ENCODE assay signal across 14 cellular contexts in genomic region chr21:45004481-45005263, GRCh38.
DNase-seq lines count a peak whose midpoint lies in the region; ATAC-seq, FAIRE-seq and TF ChIP-seq lines count a peak whose summit lies in the region.
"Had no signal": no experiment of that assay in that cellular context is flagged by ENCODE, and none has a peak within 500 bp of the region (broad histone marks: within the 10 kb centered on the region; RNA-seq: fewer than 3 reads in every experiment).

No MANE protein-coding gene starts in this region.

- no peak overlapping the region for H3K9ac ChIP-seq in H1 (replicated peaks in 1 of 4; ENCODE audit: extremely low read depth in 1 of 4, low read depth in 3 of 4, low read length in 3 of 4)
- H3K9ac ChIP-seq: parathyroid adenoma had no signal

- no peak overlapping the region for H3K4me3 Mint-ChIP-seq in activated CD8-positive, alpha-beta T cell treated with anti-CD3 and anti-CD28 coated beads for 36 hours
- H3K4me3 Mint-ChIP-seq in activated CD8-positive, alpha-beta T cell treated with anti-CD3 and anti-CD28 coated beads, Interleukin-2, amount 10 ng/mL, durations not matched to agents 7 days and 5 days, result no peak overlapping the region
- H3K4me3 Mint-ChIP-seq: memory B cell had no signal

- no peak overlapping the region for H2BK15ac ChIP-seq in H1 (ENCODE audit: low read length)

- H3K4ac ChIP-seq in H1 (replicated peaks; ENCODE audit: insufficient read length, low read depth, low read length), result no peak overlapping the region

- POLR2A ChIA-PET in activated CD8-positive, alpha-beta T cell treated with anti-CD3 and anti-CD28 coated beads for 36 hours (lab: Charles Lee), result no interaction called here
- POLR2A ChIA-PET in activated CD8-positive, alpha-beta T cell treated with anti-CD3 and anti-CD28 coated beads, Interleukin-2, amount 10 ng/mL, durations not matched to agents 7 days and 5 days (lab: Charles Lee), result no interaction called here
- POLR2A ChIA-PET in H1 (lab: Charles Lee; ENCODE audit: partially characterized antibody), result no interaction called here

- DNase-seq in activated CD8-positive, alpha-beta T cell treated with anti-CD3 and anti-CD28 coated beads for 36 hours, result peak; percentile 65
- DNase-seq in activated CD8-positive, alpha-beta T cell treated with anti-CD3 and anti-CD28 coated beads, Interleukin-2, amount 10 ng/mL, durations not matched to agents 7 days and 5 days, result no peak
- DNase-seq in NB4 (ENCODE audit: low read depth), result peak; percentile 41
- DNase-seq in H1 (ENCODE audit: low read depth in 1 of 2, low spot score in 2 of 2), result no peak
- peak; percentile 36 to 46 for DNase-seq in stimulated activated CD8-positive, alpha-beta memory T cell treated with anti-CD3 and anti-CD28 coated beads, Interleukin-15, amount 100 ng/mL, for 48 hours (ENCODE audit: low read depth in 2 of 2)
- DNase-seq in AG08396 (ENCODE audit: low spot score), result no peak
- no peak for DNase-seq in DMS153 (lab: John Stamatoyannopoulos, UW)
- DNase-seq: activated CD4-positive, CD25-positive, alpha-beta regulatory T cell; effector CD8-positive, alpha-beta T cell; NCI-H345 had no signal

- no peaks in the 10 kb centered on the region for H3K79me2 ChIP-seq in H1 (ENCODE audit: control insufficient read depth in 1 of 2, insufficient read depth in 2 of 2, low read length in 2 of 2)
- H3K79me2 ChIP-seq: parathyroid adenoma had no signal

- H3K4me3 ChIP-seq in NB4 (ENCODE audit: low read depth, low read length) (no peak overlapping the region), H1 (ENCODE audit: extremely low read depth in 1 of 4, insufficient read depth in 2 of 4, low read depth in 3 of 4, low read length in 4 of 4) (no peak overlapping the region)
- H3K4me3 ChIP-seq: upper lobe of left lung had no signal

- H4K20me1 ChIP-seq in H1 (replicated peaks in 1 of 2; ENCODE audit: control insufficient read depth in 1 of 2, insufficient read depth in 2 of 2, low read length in 2 of 2), result no peaks in the 10 kb centered on the region

- intact Hi-C loops in activated CD8-positive, alpha-beta T cell treated with anti-CD3 and anti-CD28 coated beads for 36 hours (cut with micrococcal nuclease), result no loop called here

- peaks cover 4% of the 10 kb centered on the region for H3K9me3 Mint-ChIP-seq in activated CD8-positive, alpha-beta T cell treated with anti-CD3 and anti-CD28 coated beads for 36 hours
- no peaks in the 10 kb centered on the region for H3K9me3 Mint-ChIP-seq in activated CD8-positive, alpha-beta T cell treated with anti-CD3 and anti-CD28 coated beads, Interleukin-2, amount 10 ng/mL, durations not matched to agents 7 days and 5 days (ENCODE audit: insufficient read depth)

- no peaks in the 10 kb centered on the region for H3K36me3 ChIP-seq in H1 (ENCODE audit: control insufficient read depth in 2 of 4, insufficient read depth in 4 of 4, low read length in 3 of 4)
- H3K36me3 ChIP-seq: upper lobe of left lung had no signal

- H3K4me2 ChIP-seq in H1 (ENCODE audit: insufficient read depth in 1 of 2, low read depth in 2 of 2, low read length in 2 of 2), result no peak overlapping the region

- no peak for TF ChIP-seq RAD21 in H1 (IDR thresholded peaks at IDR 0.05 in 1 of 2, conservative IDR thresholded peaks at IDR 0.05 in 1 of 2; ENCODE audit: low read depth in 2 of 2, low read length in 2 of 2)

- no peak overlapping the region for H2AFZ ChIP-seq in H1 (ENCODE audit: low read length)
- H2AFZ ChIP-seq: parathyroid adenoma had no signal

- H3K23ac ChIP-seq in H1 (ENCODE audit: insufficient read length), result no peak overlapping the region

- H3K27ac Mint-ChIP-seq in activated CD8-positive, alpha-beta T cell treated with anti-CD3 and anti-CD28 coated beads for 36 hours, result no peak overlapping the region
- H3K27ac Mint-ChIP-seq in activated CD8-positive, alpha-beta T cell treated with anti-CD3 and anti-CD28 coated beads, Interleukin-2, amount 10 ng/mL, durations not matched to agents 7 days and 5 days, result no peak overlapping the region
- H3K27ac Mint-ChIP-seq: memory B cell had no signal

- no peak for TF ChIP-seq CTCF in activated CD8-positive, alpha-beta T cell treated with anti-CD3 and anti-CD28 coated beads for 36 hours (IDR thresholded peaks at IDR 0.05)
- TF ChIP-seq CTCF in NB4 (IDR thresholded peaks at IDR 0.05; ENCODE audit: low read depth, low read length) (no peak), H1 (IDR thresholded peaks at IDR 0.05; ENCODE audit: control extremely low read depth in 1 of 3, insufficient read depth in 1 of 3, low read depth in 1 of 3, low read length in 3 of 3) (no peak)

- H3K4me1 ChIP-seq in H1 (replicated peaks in 1 of 4; ENCODE audit: control insufficient read depth in 3 of 4, insufficient read depth in 4 of 4, low read length in 3 of 4), result peaks cover 0 to 3% (median 0%) of the 10 kb centered on the region in 4 experiments; a peak in 1 of 7 replicates
- H3K4me1 ChIP-seq: parathyroid adenoma had no signal

- H4K8ac ChIP-seq in H1 (ENCODE audit: extremely low read depth, insufficient read depth, low read length), result no peak overlapping the region

- H2BK20ac ChIP-seq in H1 (ENCODE audit: low read length), result no peak overlapping the region

- H3K56ac ChIP-seq in H1 (replicated peaks; ENCODE audit: insufficient read length, low read depth, low read length), result no peak overlapping the region

- TF ChIP-seq EP300 in H1 (IDR thresholded peaks at IDR 0.05; ENCODE audit: borderline replicate concordance in 1 of 2, low read depth in 2 of 2, low read length in 2 of 2), result no peak

- no peak overlapping the region for H2AK5ac ChIP-seq in H1 (ENCODE audit: low read depth, low read length)

- no peak overlapping the region for H2BK5ac ChIP-seq in H1 (ENCODE audit: low read depth, low read length)

- peak; percentile 84 for ATAC-seq in activated CD8-positive, alpha-beta T cell treated with anti-CD3 and anti-CD28 coated beads for 36 hours
- no peak for ATAC-seq in activated CD8-positive, alpha-beta T cell treated with anti-CD3 and anti-CD28 coated beads, Interleukin-2, amount 10 ng/mL, durations not matched to agents 7 days and 5 days
- no peak for ATAC-seq in HG03139 (IDR thresholded peaks at IDR 0.05; ENCODE audit: unreplicated experiment)

- H3K14ac ChIP-seq in H1 (ENCODE audit: insufficient read length), result no peak overlapping the region

- CTCF ChIA-PET in activated CD8-positive, alpha-beta T cell treated with anti-CD3 and anti-CD28 coated beads for 36 hours (lab: Charles Lee), result interaction anchor here (1.0 to 3.3 kb wide), 2 partner anchors 125 to 132 kb away, joined by 3 to 14 read pairs; no protein-coding TSS in a partner anchor
- CTCF ChIA-PET in activated CD8-positive, alpha-beta T cell treated with anti-CD3 and anti-CD28 coated beads, Interleukin-2, amount 10 ng/mL, durations not matched to agents 7 days and 5 days (lab: Charles Lee), result interaction anchor here (1.6 kb wide), 1 partner anchor 124 kb away, joined by 5 read pairs; no protein-coding TSS in a partner anchor
- CTCF ChIA-PET in H1 (lab: Charles Lee; ENCODE audit: partially characterized antibody), result interaction anchor here (1.3 to 2.2 kb wide), 2 partner anchors 55 to 93 kb away, joined by 3 to 9 read pairs; no protein-coding TSS in a partner anchor

- H4K91ac ChIP-seq in H1 (replicated peaks; ENCODE audit: insufficient read length, low read length), result no peak overlapping the region

- no peak overlapping the region for H3K18ac ChIP-seq in H1 (ENCODE audit: extremely low read depth, low read length)

- no peaks in the 10 kb centered on the region for H3K36me3 Mint-ChIP-seq in activated CD8-positive, alpha-beta T cell treated with anti-CD3 and anti-CD28 coated beads for 36 hours (ENCODE audit: low read depth)
- H3K36me3 Mint-ChIP-seq in activated CD8-positive, alpha-beta T cell treated with anti-CD3 and anti-CD28 coated beads, Interleukin-2, amount 10 ng/mL, durations not matched to agents 7 days and 5 days (ENCODE audit: low read depth), result no peaks in the 10 kb centered on the region

- H3K9me3 ChIP-seq in H1 (ENCODE audit: insufficient read depth in 2 of 2, low read depth in 1 of 2, low read length in 1 of 2), result no peaks in the 10 kb centered on the region
- H3K9me3 ChIP-seq: upper lobe of left lung had no signal

- H3K27me3 ChIP-seq in H1 (replicated peaks in 1 of 4; ENCODE audit: control insufficient read depth in 3 of 4, extremely low read depth in 1 of 4, insufficient read depth in 3 of 4, low read length in 3 of 4), result peaks cover 0 to 2% (median 0%) of the 10 kb centered on the region in 4 experiments; a peak in 2 of 7 replicates
- H3K27me3 ChIP-seq: upper lobe of left lung had no signal

- H2BK12ac ChIP-seq in H1 (ENCODE audit: low read depth, low read length), result 0 out of 2 replicates have a peak overlapping the region, but pooled peaks have one; percentile 17

- H3K4me1 Mint-ChIP-seq in activated CD8-positive, alpha-beta T cell treated with anti-CD3 and anti-CD28 coated beads for 36 hours (ENCODE audit: low read depth), result peaks cover 8% of the 10 kb centered on the region
- H3K4me1 Mint-ChIP-seq in activated CD8-positive, alpha-beta T cell treated with anti-CD3 and anti-CD28 coated beads, Interleukin-2, amount 10 ng/mL, durations not matched to agents 7 days and 5 days (ENCODE audit: low read depth), result peaks cover 4% of the 10 kb centered on the region

- H3K23me2 ChIP-seq in H1 (ENCODE audit: low read depth, low read length), result no peaks in the 10 kb centered on the region

- peaks cover 17% of the 10 kb centered on the region for H3K27me3 Mint-ChIP-seq in activated CD8-positive, alpha-beta T cell treated with anti-CD3 and anti-CD28 coated beads for 36 hours
- H3K27me3 Mint-ChIP-seq in activated CD8-positive, alpha-beta T cell treated with anti-CD3 and anti-CD28 coated beads, Interleukin-2, amount 10 ng/mL, durations not matched to agents 7 days and 5 days (ENCODE audit: low read depth), result peaks cover 31% of the 10 kb centered on the region

- no peak overlapping the region for H4K5ac ChIP-seq in H1 (ENCODE audit: insufficient read length, low read depth, low read length)

- no peaks in the 10 kb centered on the region for H3K79me1 ChIP-seq in H1 (ENCODE audit: low read depth, low read length)

- H2BK120ac ChIP-seq in H1 (replicated peaks; ENCODE audit: low read depth, low read length), result no peak overlapping the region

- no peak for FAIRE-seq in H1 (lab: Jason Lieb, UNC)

- H3K27ac ChIP-seq in H1 (ENCODE audit: low read depth, low read length), result no peak overlapping the region
- H3K27ac ChIP-seq: parathyroid adenoma had no signal

- TF ChIP-seq POLR2A in NB4 (IDR thresholded peaks at IDR 0.05; ENCODE audit: extremely low read depth, insufficient read length) (no peak), H1 (IDR thresholded peaks at IDR 0.05; ENCODE audit: control extremely low read depth in 1 of 2, low read depth in 2 of 2, low read length in 2 of 2) (no peak)

- WGBS in H1 (ENCODE audit: extremely low coverage in 1 of 2, insufficient coverage in 1 of 2, insufficient read length in 1 of 2, insufficient replicate concordance in 2 of 2, low coverage in 1 of 2, low lambda C conversion rate in 2 of 2, missing lambda C conversion rate in 1 of 2), 2 experiments, result 91% methylated on average over 39 of the region's 40 CpGs; no CpG with 5 or more reads in 1 of the 2 experiments

TF ChIP-seq in H1, 55 proteins besides CTCF, POLR2A, EP300 and RAD21 (continues in another document):
- TF ChIP-seq RXRA (IDR thresholded peaks at IDR 0.05; ENCODE audit: insufficient read depth, low read depth, low read length), result no peak
- TF ChIP-seq FOSL1 (IDR thresholded peaks at IDR 0.05; ENCODE audit: insufficient read depth, low read depth, low read length), result no peak
- no peak for TF ChIP-seq EGR1 (IDR thresholded peaks at IDR 0.05; ENCODE audit: borderline replicate concordance, low read depth, low read length)

Comparison
In these comparisons a context has a peak if more than half of its experiments do, and no peak if none do; other contexts are left out.
1. DNase-seq: peak in activated CD8-positive, alpha-beta T cell treated with anti-CD3 and anti-CD28 coated beads for 36 hours (single experiment), NB4 (single experiment) and stimulated activated CD8-positive, alpha-beta memory T cell treated with anti-CD3 and anti-CD28 coated beads, Interleukin-15, amount 100 ng/mL, for 48 hours (2 of 2); none in activated CD8-positive, alpha-beta T cell treated with anti-CD3 and anti-CD28 coated beads, Interleukin-2, amount 10 ng/mL, durations not matched to agents 7 days and 5 days (single experiment), H1 (0 of 2), AG08396 (single experiment) and DMS153 (single experiment).